Comparison of ENCODE assay signal across 18 cellular contexts in the genomic region with DNA sequence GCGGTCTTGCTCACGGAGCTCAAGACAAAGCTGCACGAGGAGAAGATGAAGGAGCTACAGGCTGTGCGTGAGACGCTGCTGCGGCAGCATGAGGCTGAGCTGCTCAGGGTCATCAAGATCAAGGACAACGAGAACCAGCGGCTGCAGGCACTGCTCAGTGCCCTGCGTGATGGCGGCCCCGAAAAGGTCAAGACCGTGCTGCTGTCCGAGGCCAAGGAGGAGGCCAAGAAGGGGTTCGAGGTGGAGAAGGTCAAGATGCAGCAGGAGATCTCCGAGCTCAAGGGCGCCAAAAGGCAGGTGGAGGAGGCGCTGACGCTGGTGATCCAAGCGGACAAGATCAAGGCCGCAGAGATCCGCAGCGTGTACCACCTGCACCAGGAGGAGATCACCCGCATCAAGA. TPM values are rescaled to one million over a fixed set of nuclear protein-coding genes. Genes with fewer than 3 reads are reported as not detected.
DNase-seq lines count a peak whose midpoint lies in the region; ATAC-seq and TF ChIP-seq lines count a peak whose summit lies in the region.
"Had no signal": no experiment of that assay in that cellular context is flagged by ENCODE, and none has a peak within 500 bp of the region (broad histone marks: within the 10 kb centered on the region; RNA-seq: fewer than 3 reads in every experiment).

No MANE protein-coding gene starts in this region.

- H3K14ac ChIP-seq in neuronal stem cell (ENCODE audit: low read length) = peak overlapping the region; percentile 27

- no peak overlapping the region for H4K91ac ChIP-seq in neuronal stem cell (ENCODE audit: low read depth, low read length, poor library complexity)

- H3K4me1 ChIP-seq in neuronal stem cell (ENCODE audit: control insufficient read depth in 2 of 2, insufficient read depth in 1 of 2, low read depth in 1 of 2, low read length in 2 of 2) = peaks cover 0 to 5% of the 10 kb centered on the region in 2 donors
- no peaks in the 10 kb centered on the region for H3K4me1 ChIP-seq in upper lobe of right lung
- H3K4me1 ChIP-seq: A549 had no signal

- no peak overlapping the region for H4K8ac ChIP-seq in neuronal stem cell (ENCODE audit: low read depth, low read length)

- peak overlapping the region; percentile 31 for H2BK12ac ChIP-seq in neuronal stem cell (ENCODE audit: low read length)

- ATAC-seq in natural killer cell treated with Interleukin-12 subunit alpha and Interleukin-12 subunit beta and Interleukin-15 and Interleukin-18, amount 100 ng/mL, for 72 hours = no peak
- no peak for ATAC-seq in natural killer cell
- no peak for ATAC-seq in upper lobe of right lung
- ATAC-seq in HG03565 (IDR thresholded peaks at IDR 0.05; ENCODE audit: unreplicated experiment) = no peak
- ATAC-seq: A549, HepG2 had no signal

- no peak overlapping the region for H3K9ac ChIP-seq in neuronal stem cell (ENCODE audit: low read depth, low read length, poor library complexity)

- H3K9me3 ChIP-seq in neuronal stem cell (replicated peaks in 1 of 2; ENCODE audit: control insufficient read depth in 2 of 2, insufficient read depth in 1 of 2, low read depth in 1 of 2, low read length in 2 of 2) = no peaks in the 10 kb centered on the region
- H3K9me3 ChIP-seq in upper lobe of right lung = no peaks in the 10 kb centered on the region
- H3K9me3 ChIP-seq: A549 had no signal

- H3K27me3 Mint-ChIP-seq in natural killer cell treated with Interleukin-12 subunit alpha and Interleukin-12 subunit beta and Interleukin-15 and Interleukin-18, amount 100 ng/mL, for 72 hours = peaks cover 5 to 8% of the 10 kb centered on the region in 2 donors
- H3K27me3 Mint-ChIP-seq in natural killer cell (ENCODE audit: low read depth in 2 of 2) = no peaks in the 10 kb centered on the region
- peaks cover 25% of the 10 kb centered on the region for H3K27me3 Mint-ChIP-seq in type B pancreatic cell

- intact Hi-C loops in natural killer cell (cut with micrococcal nuclease) (no loop called here), upper lobe of right lung (cut with DNase I) (no loop called here)

- H2BK5ac ChIP-seq in neuronal stem cell (ENCODE audit: low read length) = no peak overlapping the region

- peak; percentile 54 for DNase-seq in activated effector memory CD4-positive, alpha-beta T cell treated with anti-CD3 and anti-CD28 coated beads, Interleukin-2, amount 50 U/mL, for 16 hours
- DNase-seq in activated effector memory CD4-positive, alpha-beta T cell treated with Interleukin-2 at 50 U/mL for 16 hours = no peak
- peak; percentile 53 for DNase-seq in natural killer cell treated with Interleukin-12 subunit alpha and Interleukin-12 subunit beta and Interleukin-15 and Interleukin-18, amount 100 ng/mL, for 72 hours (ENCODE audit: low spot score)
- DNase-seq in natural killer cell = no peak
- no peak for DNase-seq in neuronal stem cell (ENCODE audit: low spot score)
- DNase-seq in upper lobe of right lung = peak; percentile 40
- DNase-seq in type B pancreatic cell (ENCODE audit: extremely low spot score, unreplicated experiment) = no peak
- DNase-seq: AML-193; CD4-positive, alpha-beta memory T cell; DMS153; DMS79; GDM1; H9 had no signal

- peak overlapping the region; percentile 26 for H2BK15ac ChIP-seq in neuronal stem cell (ENCODE audit: low read length)

- no peak overlapping the region for H3K4me3 Mint-ChIP-seq in natural killer cell treated with Interleukin-12 subunit alpha and Interleukin-12 subunit beta and Interleukin-15 and Interleukin-18, amount 100 ng/mL, for 72 hours
- H3K4me3 Mint-ChIP-seq in natural killer cell (no peak overlapping the region), type B pancreatic cell (no peak overlapping the region)
- H3K4me3 Mint-ChIP-seq: CD4-positive, alpha-beta memory T cell; H9 had no signal

- no peak overlapping the region for H2AFZ ChIP-seq in neuronal stem cell (ENCODE audit: low read length)

- H2AK5ac ChIP-seq in neuronal stem cell (ENCODE audit: low read depth, low read length) = peak overlapping the region; percentile 60

- no peak overlapping the region for H2BK120ac ChIP-seq in neuronal stem cell (ENCODE audit: low read depth, low read length)

- no peak overlapping the region for H3K4ac ChIP-seq in neuronal stem cell (ENCODE audit: low read length)

- no peak overlapping the region for H3K27ac ChIP-seq in neuronal stem cell (replicated peaks; ENCODE audit: low read length)
- no peak overlapping the region for H3K27ac ChIP-seq in upper lobe of right lung
- H3K27ac ChIP-seq: 22Rv1, A549, C4-2B had no signal

- no peaks in the 10 kb centered on the region for H3K9me3 Mint-ChIP-seq in natural killer cell treated with Interleukin-12 subunit alpha and Interleukin-12 subunit beta and Interleukin-15 and Interleukin-18, amount 100 ng/mL, for 72 hours
- H3K9me3 Mint-ChIP-seq in natural killer cell (no peaks in the 10 kb centered on the region), type B pancreatic cell (no peaks in the 10 kb centered on the region)
- H3K9me3 Mint-ChIP-seq: H9 had no signal

- H3K4me3 ChIP-seq in neuronal stem cell (ENCODE audit: low read length in 2 of 2) = no peak overlapping the region
- H3K4me3 ChIP-seq in upper lobe of right lung = no peak overlapping the region
- H3K4me3 ChIP-seq: A549 had no signal

- H3K36me3 Mint-ChIP-seq in natural killer cell treated with Interleukin-12 subunit alpha and Interleukin-12 subunit beta and Interleukin-15 and Interleukin-18, amount 100 ng/mL, for 72 hours = no peaks in the 10 kb centered on the region
- H3K36me3 Mint-ChIP-seq in natural killer cell (no peaks in the 10 kb centered on the region), type B pancreatic cell (no peaks in the 10 kb centered on the region)
- H3K36me3 Mint-ChIP-seq: CD4-positive, alpha-beta memory T cell had no signal

- no peaks in the 10 kb centered on the region for H3K4me1 Mint-ChIP-seq in natural killer cell treated with Interleukin-12 subunit alpha and Interleukin-12 subunit beta and Interleukin-15 and Interleukin-18, amount 100 ng/mL, for 72 hours (ENCODE audit: low read depth in 2 of 2)
- H3K4me1 Mint-ChIP-seq in natural killer cell = no peaks in the 10 kb centered on the region
- peaks cover 6% of the 10 kb centered on the region for H3K4me1 Mint-ChIP-seq in type B pancreatic cell (ENCODE audit: unreplicated experiment)
- H3K4me1 Mint-ChIP-seq: CD4-positive, alpha-beta memory T cell had no signal

- H3K36me3 ChIP-seq in neuronal stem cell (replicated peaks in 1 of 2; ENCODE audit: control insufficient read depth in 2 of 2, insufficient read depth in 2 of 2, low read length in 2 of 2) (no peaks in the 10 kb centered on the region), upper lobe of right lung (no peaks in the 10 kb centered on the region)

- no peak overlapping the region for H3K4me2 ChIP-seq in neuronal stem cell (ENCODE audit: insufficient read depth, low read length, poor library complexity, severe bottlenecking)
- H3K4me2 ChIP-seq: A549 had no signal

- no peaks in the 10 kb centered on the region for H3K79me1 ChIP-seq in neuronal stem cell (ENCODE audit: low read depth, low read length)

- H3K27me3 ChIP-seq in neuronal stem cell (ENCODE audit: control insufficient read depth in 3 of 3, insufficient read depth in 3 of 3, low read depth in 1 of 3, low read length in 3 of 3) (peaks cover 0 to 16% (median 3%) of the 10 kb centered on the region in 3 experiments), upper lobe of right lung (no peaks in the 10 kb centered on the region)

- H3K27ac Mint-ChIP-seq in natural killer cell treated with Interleukin-12 subunit alpha and Interleukin-12 subunit beta and Interleukin-15 and Interleukin-18, amount 100 ng/mL, for 72 hours = no peak overlapping the region
- H3K27ac Mint-ChIP-seq in natural killer cell = no peak overlapping the region
- no peak overlapping the region for H3K27ac Mint-ChIP-seq in type B pancreatic cell
- H3K27ac Mint-ChIP-seq: CD4-positive, alpha-beta memory T cell had no signal

- peak overlapping the region; percentile 57 for H3K23ac ChIP-seq in neuronal stem cell (ENCODE audit: low read depth, low read length, poor library complexity)

- WGBS in neuronal stem cell (ENCODE audit: extremely low coverage in 2 of 2, insufficient read length in 2 of 2, insufficient replicate concordance in 1 of 2), 2 donors = no CpG with 5 or more reads among the region's 23 CpGs

- peak overlapping the region; percentile 66 for H3K18ac ChIP-seq in neuronal stem cell (ENCODE audit: low read length)

- TF ChIP-seq CTCF in natural killer cell (IDR thresholded peaks at IDR 0.05) (no peak), upper lobe of right lung (IDR thresholded peaks at IDR 0.05) (no peak), type B pancreatic cell (conservative IDR thresholded peaks at IDR 0.05) (no peak)

RNA-seq across cellular contexts. Expression of gene JAKMIP3, which starts 51.4 kb away (rescaled TPM):
- under 1 TPM in 1 of 2 donors, not detected in 1; 0.05 TPM for total RNA-seq in natural killer cell treated with Interleukin-12 subunit alpha and Interleukin-12 subunit beta and Interleukin-15 and Interleukin-18, amount 100 ng/mL, for 72 hours
- total RNA-seq in natural killer cell (under 1 TPM; 0.19 to 0.45 (median 0.20) TPM), upper lobe of right lung (0.32 TPM), type B pancreatic cell (ENCODE audit: low replicate concordance) (0.10 and 0.19 TPM in 2 replicates)
- 0.20 TPM for polyA plus RNA-seq in neuronal stem cell (2013, experiment 1 of 2)
- 0.22 TPM for polyA plus RNA-seq in neuronal stem cell (2013, experiment 2 of 2)

Comparison
In these comparisons a context has a peak if more than half of its experiments do, and no peak if none do; other contexts are left out.
1. DNase-seq: peak in activated effector memory CD4-positive, alpha-beta T cell treated with anti-CD3 and anti-CD28 coated beads, Interleukin-2, amount 50 U/mL, for 16 hours (single experiment), natural killer cell treated with Interleukin-12 subunit alpha and Interleukin-12 subunit beta and Interleukin-15 and Interleukin-18, amount 100 ng/mL, for 72 hours (single experiment) and upper lobe of right lung (single experiment); none in activated effector memory CD4-positive, alpha-beta T cell treated with Interleukin-2 at 50 U/mL for 16 hours (single experiment), natural killer cell (single experiment), neuronal stem cell (single experiment) and type B pancreatic cell (single experiment).